11 cellular contexts compared by ENCODE assay signal in the genomic region with DNA sequence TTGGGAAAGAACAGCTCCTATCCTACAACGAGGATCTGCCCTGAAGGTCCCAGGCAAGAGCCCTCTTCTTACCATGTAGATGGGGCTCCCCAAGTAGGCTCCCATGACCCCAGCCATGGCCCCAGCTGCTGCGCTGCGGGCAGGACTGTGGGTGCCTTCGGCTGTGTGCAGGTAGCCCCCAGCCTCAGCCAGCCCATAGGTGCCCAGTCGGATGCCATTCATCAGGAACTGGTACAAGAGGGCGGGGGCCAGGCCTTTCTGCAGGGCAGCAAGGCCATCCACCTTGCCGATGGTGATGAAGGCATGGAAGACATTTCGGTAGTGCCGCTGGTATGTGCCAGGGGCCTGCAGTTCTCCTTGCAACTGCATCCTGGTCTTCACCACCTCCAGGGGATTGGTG. TPM values are rescaled to one million over a fixed set of nuclear protein-coding genes. Genes with fewer than 3 reads are reported as not detected.
A peak's percentile ranks its signal among the peaks of the same experiment; 100 is the strongest.
DNase-seq lines count a peak whose midpoint lies in the region; ATAC-seq and TF ChIP-seq lines count a peak whose summit lies in the region.
"Had no signal": no experiment of that assay in that cellular context is flagged by ENCODE, and none has a peak within 500 bp of the region (broad histone marks: within the 10 kb centered on the region; RNA-seq: fewer than 3 reads in every experiment).

No MANE protein-coding gene starts in this region.

- CTCF ChIA-PET in activated CD4-positive, alpha-beta memory T cell treated with anti-CD3 and anti-CD28 coated beads for 36 hours (lab: Charles Lee), result interaction anchor here (1.3 to 2.0 kb wide), 3 partner anchors 70 to 452 kb away, joined by 3 to 13 read pairs (median 4); no protein-coding TSS in a partner anchor
- CTCF ChIA-PET in HEK293T (lab: Yijun Ruan, JAX), result interaction anchor here (0.6 kb wide), 1 partner anchor 35 kb away, joined by 4 read pairs; no protein-coding TSS in a partner anchor

- ATAC-seq in activated T-cell treated with anti-CD3 and anti-CD28 coated beads, Interleukin-2, amount 50 U/mL, for 4 hours, result no peak
- ATAC-seq in stimulated activated naive CD8-positive, alpha-beta T cell treated with anti-CD3 and anti-CD28 coated beads, Interleukin-15, amount 100 ng/mL, for 72 hours, result no peak

- no peaks in the 10 kb centered on the region for H3K9me3 Mint-ChIP-seq in activated T-cell treated with anti-CD3 and anti-CD28 coated beads, Interleukin-2, amount 50 U/mL, for 4 hours
- no peaks in the 10 kb centered on the region for H3K9me3 Mint-ChIP-seq in activated CD4-positive, alpha-beta memory T cell treated with anti-CD3 and anti-CD28 coated beads for 36 hours
- H3K9me3 Mint-ChIP-seq in stimulated activated naive CD8-positive, alpha-beta T cell treated with anti-CD3 and anti-CD28 coated beads, Interleukin-15, amount 100 ng/mL, for 72 hours, result no peaks in the 10 kb centered on the region

- POLR2A ChIA-PET in activated CD4-positive, alpha-beta memory T cell treated with anti-CD3 and anti-CD28 coated beads for 36 hours (lab: Charles Lee), result interaction anchor here (1.0 to 2.0 kb wide), 5 partner anchors 8 to 121 kb away, joined by 4 to 17 read pairs (median 8); a partner anchor contains a TSS
- POLR2A ChIA-PET in HEK293T (lab: Yijun Ruan, JAX), result interaction anchor here (1.0 to 3.4 kb wide), 14 partner anchors 15 to 171 kb away, joined by 3 to 52 read pairs (median 4); a partner anchor contains a TSS

- H3K27me3 Mint-ChIP-seq in activated T-cell treated with anti-CD3 and anti-CD28 coated beads, Interleukin-2, amount 50 U/mL, for 4 hours (ENCODE audit: low read depth), result no peaks in the 10 kb centered on the region
- no peaks in the 10 kb centered on the region for H3K27me3 Mint-ChIP-seq in activated CD4-positive, alpha-beta memory T cell treated with anti-CD3 and anti-CD28 coated beads for 36 hours
- no peaks in the 10 kb centered on the region for H3K27me3 Mint-ChIP-seq in stimulated activated naive CD8-positive, alpha-beta T cell treated with anti-CD3 and anti-CD28 coated beads, Interleukin-15, amount 100 ng/mL, for 72 hours

- peak overlapping the region; percentile 89 for H3K4me3 Mint-ChIP-seq in activated T-cell treated with anti-CD3 and anti-CD28 coated beads, Interleukin-2, amount 50 U/mL, for 4 hours
- peak overlapping the region; percentile 80 for H3K4me3 Mint-ChIP-seq in activated CD4-positive, alpha-beta memory T cell treated with anti-CD3 and anti-CD28 coated beads for 36 hours
- H3K4me3 Mint-ChIP-seq in stimulated activated naive CD8-positive, alpha-beta T cell treated with anti-CD3 and anti-CD28 coated beads, Interleukin-15, amount 100 ng/mL, for 72 hours, result peak overlapping the region; percentile 86 to 95

- intact Hi-C loops in activated CD4-positive, alpha-beta memory T cell treated with anti-CD3 and anti-CD28 coated beads for 36 hours (cut with micrococcal nuclease), result no loop called here

- H3K4me3 ChIP-seq in iPS-18c (ENCODE audit: insufficient read depth, low read depth, low read length) (peak overlapping the region; percentile 77; the same call in 1 of the 2 replicates), foreskin fibroblast (ENCODE audit: low read depth in 1 of 2, low read length in 2 of 2) (no peak overlapping the region)

- DNase-seq in activated T-cell treated with anti-CD3 and anti-CD28 coated beads, Interleukin-2, amount 50 U/mL, for 4 hours, result no peak
- DNase-seq in activated T-cell treated with anti-CD3 and anti-CD28 coated beads, Interleukin-2, amount 50 U/mL, for 1 hour, result no peak
- DNase-seq in activated CD4-positive, alpha-beta memory T cell treated with anti-CD3 and anti-CD28 coated beads for 36 hours, result no peak
- DNase-seq in stimulated activated naive CD8-positive, alpha-beta T cell treated with anti-CD3 and anti-CD28 coated beads, Interleukin-15, amount 100 ng/mL, for 72 hours, result no peak
- DNase-seq in foreskin fibroblast (no peak), NCI-H1417 treated with DMSO at 0.1 percent for 48 hours (lab: John Stamatoyannopoulos, UW) (no peak), HEK293T (ENCODE audit: extremely low spot score) (no peak)
- DNase-seq: AML-193, NCI-H1436 treated with DMSO at 0.1 percent for 48 hours had no signal

- TF ChIP-seq CTCF in foreskin fibroblast (IDR thresholded peaks at IDR 0.05; ENCODE audit: low read depth, low read length), result no peak

- H3K4me1 Mint-ChIP-seq in activated T-cell treated with anti-CD3 and anti-CD28 coated beads, Interleukin-2, amount 50 U/mL, for 4 hours (ENCODE audit: low read depth), result peaks cover 29% of the 10 kb centered on the region
- peaks cover 38% of the 10 kb centered on the region for H3K4me1 Mint-ChIP-seq in activated CD4-positive, alpha-beta memory T cell treated with anti-CD3 and anti-CD28 coated beads for 36 hours (ENCODE audit: low read depth)
- H3K4me1 Mint-ChIP-seq in stimulated activated naive CD8-positive, alpha-beta T cell treated with anti-CD3 and anti-CD28 coated beads, Interleukin-15, amount 100 ng/mL, for 72 hours, result peaks cover 49% of the 10 kb centered on the region

- peaks cover 3% of the 10 kb centered on the region for H3K36me3 Mint-ChIP-seq in activated T-cell treated with anti-CD3 and anti-CD28 coated beads, Interleukin-2, amount 50 U/mL, for 4 hours (ENCODE audit: insufficient read depth)
- H3K36me3 Mint-ChIP-seq in activated CD4-positive, alpha-beta memory T cell treated with anti-CD3 and anti-CD28 coated beads for 36 hours, result no peaks in the 10 kb centered on the region

- H3K27ac Mint-ChIP-seq in activated CD4-positive, alpha-beta memory T cell treated with anti-CD3 and anti-CD28 coated beads for 36 hours, result peak overlapping the region; percentile 77
- H3K27ac Mint-ChIP-seq in stimulated activated naive CD8-positive, alpha-beta T cell treated with anti-CD3 and anti-CD28 coated beads, Interleukin-15, amount 100 ng/mL, for 72 hours, result peak overlapping the region; percentile 61 to 91

- H3K9me3 ChIP-seq in iPS-18c (ENCODE audit: control insufficient read depth, insufficient read depth, low read length), result no peaks in the 10 kb centered on the region

TF ChIP-seq in HEK293T, 16 proteins besides CTCF, POLR2A, EP300 and RAD21:
- TF ChIP-seq L3MBTL2 (conservative IDR thresholded peaks at IDR 0.05) (no peak), FOXK2 (IDR thresholded peaks at IDR 0.05) (no peak), NFRKB (IDR thresholded peaks at IDR 0.05) (no peak), FOXM1 (IDR thresholded peaks at IDR 0.05; ENCODE audit: borderline replicate concordance) (no peak), CTBP1 (IDR thresholded peaks at IDR 0.05; ENCODE audit: borderline replicate concordance) (no peak), FOXA1 (IDR thresholded peaks at IDR 0.05) (no peak), BHLHE40 (IDR thresholded peaks at IDR 0.05; ENCODE audit: borderline replicate concordance) (no peak), SUZ12 (IDR thresholded peaks at IDR 0.05) (no peak), LEF1 (IDR thresholded peaks at IDR 0.05; ENCODE audit: borderline replicate concordance) (no peak), ARNT (IDR thresholded peaks at IDR 0.05) (no peak), SP1 (IDR thresholded peaks at IDR 0.05) (no peak), ZNF384 (IDR thresholded peaks at IDR 0.05) (no peak), ELF4 (IDR thresholded peaks at IDR 0.05) (no peak), HDGF (IDR thresholded peaks at IDR 0.05; ENCODE audit: borderline replicate concordance) (no peak), TARDBP (IDR thresholded peaks at IDR 0.05) (no peak)
- TF ChIP-seq, protein P1, sequence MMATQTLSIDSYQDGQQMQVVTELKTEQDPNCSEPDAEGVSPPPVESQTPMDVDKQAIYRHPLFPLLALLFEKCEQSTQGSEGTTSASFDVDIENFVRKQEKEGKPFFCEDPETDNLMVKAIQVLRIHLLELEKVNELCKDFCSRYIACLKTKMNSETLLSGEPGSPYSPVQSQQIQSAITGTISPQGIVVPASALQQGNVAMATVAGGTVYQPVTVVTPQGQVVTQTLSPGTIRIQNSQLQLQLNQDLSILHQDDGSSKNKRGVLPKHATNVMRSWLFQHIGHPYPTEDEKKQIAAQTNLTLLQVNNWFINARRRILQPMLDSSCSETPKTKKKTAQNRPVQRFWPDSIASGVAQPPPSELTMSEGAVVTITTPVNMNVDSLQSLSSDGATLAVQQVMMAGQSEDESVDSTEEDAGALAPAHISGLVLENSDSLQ (IDR thresholded peaks at IDR 0.05), result no peak
TF ChIP-seq in HEK293T: peak in this region for 0.

RNA-seq across cellular contexts. Expression of a gene that starts 0.8 kb away (rescaled TPM):
- total RNA-seq in activated T-cell treated with anti-CD3 and anti-CD28 coated beads, Interleukin-2, amount 50 U/mL, for 4 hours, result 1 to 10 TPM; 1.7 to 1.9 (median 1.7) TPM
- 1 to 10 TPM; 3.4 to 3.9 TPM for total RNA-seq in activated CD4-positive, alpha-beta memory T cell treated with anti-CD3 and anti-CD28 coated beads for 36 hours

RNA-seq across cellular contexts. Expression of a gene that starts 5.9 kb away (rescaled TPM):
- 10 to 100 TPM; 66.3 to 69.8 (median 67.6) TPM for total RNA-seq in activated T-cell treated with anti-CD3 and anti-CD28 coated beads, Interleukin-2, amount 50 U/mL, for 4 hours
- total RNA-seq in activated CD4-positive, alpha-beta memory T cell treated with anti-CD3 and anti-CD28 coated beads for 36 hours, result 10 to 100 TPM; 41.7 to 45.5 TPM

RNA-seq across cellular contexts. Expression of a gene that starts 15.7 kb away (rescaled TPM):
- not detected for total RNA-seq in activated T-cell treated with anti-CD3 and anti-CD28 coated beads, Interleukin-2, amount 50 U/mL, for 4 hours
- not detected for total RNA-seq in activated CD4-positive, alpha-beta memory T cell treated with anti-CD3 and anti-CD28 coated beads for 36 hours

RNA-seq across cellular contexts. Expression of a gene that starts 45.3 kb away (rescaled TPM):
- 100 to 1,000 TPM; 222 to 271 (median 254) TPM for total RNA-seq in activated T-cell treated with anti-CD3 and anti-CD28 coated beads, Interleukin-2, amount 50 U/mL, for 4 hours
- 100 to 1,000 TPM; 102 to 105 TPM for total RNA-seq in activated CD4-positive, alpha-beta memory T cell treated with anti-CD3 and anti-CD28 coated beads for 36 hours

RNA-seq across cellular contexts. Expression of a gene that starts 45.3 kb away (rescaled TPM):
- total RNA-seq in activated T-cell treated with anti-CD3 and anti-CD28 coated beads, Interleukin-2, amount 50 U/mL, for 4 hours, result not detected
- total RNA-seq in activated CD4-positive, alpha-beta memory T cell treated with anti-CD3 and anti-CD28 coated beads for 36 hours, result not detected
- total RNA-seq: mucosa of gallbladder had no signal
